Comparison of ENCODE assay signal across 8 cellular contexts in the genomic region with DNA sequence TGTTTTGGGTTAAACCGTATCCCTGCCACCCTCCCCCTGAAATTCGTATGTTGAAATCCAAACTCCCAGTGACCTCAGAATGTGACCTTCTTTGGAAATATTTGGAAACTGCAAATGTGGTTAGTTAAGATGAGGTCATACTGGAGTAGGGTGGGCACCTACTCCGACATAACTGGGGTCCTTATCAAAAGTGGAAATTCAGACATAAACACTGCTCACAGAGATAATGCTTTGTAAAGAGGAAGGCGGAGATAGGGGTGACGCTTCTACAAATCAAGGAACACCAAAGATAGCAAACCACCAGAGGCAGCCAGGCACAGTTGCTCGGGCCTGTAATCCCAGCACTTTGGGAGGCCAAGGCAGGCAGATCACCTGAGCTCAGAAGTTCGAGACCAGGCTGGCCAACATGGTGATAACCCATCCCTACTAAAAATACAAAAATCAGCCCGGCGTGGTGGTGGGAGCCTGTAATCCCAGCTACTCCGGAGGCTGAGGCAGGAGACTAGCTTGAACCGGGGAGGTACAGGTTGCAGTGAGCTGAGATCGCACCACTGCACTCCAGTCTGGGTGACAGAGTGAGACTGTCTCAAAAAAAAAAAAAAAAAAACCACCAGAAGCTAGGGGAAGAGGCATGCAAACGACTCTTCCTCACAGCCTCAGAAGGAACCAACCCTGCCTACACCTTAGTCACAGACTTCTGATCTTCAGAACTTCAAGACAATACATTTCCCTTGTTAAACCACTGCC. TPM values are rescaled to one million over a fixed set of nuclear protein-coding genes. Genes with fewer than 3 reads are reported as not detected.
DNase-seq lines count a peak whose midpoint lies in the region; TF ChIP-seq lines count a peak whose summit lies in the region.

No MANE protein-coding gene starts in this region.

- DNase-seq in GM10266 (ENCODE audit: extremely low spot score) = peak; percentile 43
- peak; percentile 38 for DNase-seq in HCEC 1CT
- DNase-seq in OCI-M2 (lab: John Stamatoyannopoulos, UW; ENCODE audit: unreplicated experiment) = peak; percentile 47
- DNase-seq in cardiac fibroblast (ENCODE audit: low read depth in 2 of 2) = peak; percentile 38 to 96
- no peak for DNase-seq in SHP77 (lab: John Stamatoyannopoulos, UW)
- no peak for DNase-seq in 8988T
- DNase-seq in NCI-H1417 (lab: John Stamatoyannopoulos, UW) = no peak

- WGBS in thymus = 81% methylated on average over 13 of the region's 13 CpGs

- TF ChIP-seq CTCF in GM10266 (IDR thresholded peaks at IDR 0.05; ENCODE audit: control insufficient read depth, insufficient read depth, low read depth, missing control alignments) (no peak), cardiac fibroblast (IDR thresholded peaks at IDR 0.05; ENCODE audit: low read depth, low read length) (no peak)

- peak overlapping the region; percentile 80 for H3K27ac ChIP-seq in thymus (ENCODE audit: low read depth)

- H3K27me3 ChIP-seq in thymus (ENCODE audit: control insufficient read depth, insufficient read depth) = no peaks in the 10 kb centered on the region

- no peaks in the 10 kb centered on the region for H3K36me3 ChIP-seq in thymus (ENCODE audit: control insufficient read depth, insufficient read depth)

- H3K4me3 ChIP-seq in cardiac fibroblast (replicated peaks in 1 of 2; ENCODE audit: low read depth in 2 of 2, low read length in 2 of 2) (no peak overlapping the region), thymus (ENCODE audit: low read length) (no peak overlapping the region)

- no peaks in the 10 kb centered on the region for H3K9me3 ChIP-seq in thymus (ENCODE audit: control insufficient read depth)

- peaks cover 11% of the 10 kb centered on the region for H3K4me1 ChIP-seq in thymus (ENCODE audit: control insufficient read depth, insufficient read depth, low read length)

RNA-seq across cellular contexts. Expression of gene CHD2, which starts 51.1 kb away (rescaled TPM):
- polyA plus RNA-seq in thymus = 62.0 TPM

Comparison
In these comparisons a context has a peak if more than half of its experiments do, and no peak if none do; other contexts are left out.
1. DNase-seq: peak in GM10266 (single experiment), HCEC 1CT (single experiment), OCI-M2 (single experiment) and cardiac fibroblast (2 of 2); none in SHP77 (0 of 2), 8988T (single experiment) and NCI-H1417 (0 of 3).